Comparison of ENCODE assay signal across 23 cellular contexts in the genomic region with DNA sequence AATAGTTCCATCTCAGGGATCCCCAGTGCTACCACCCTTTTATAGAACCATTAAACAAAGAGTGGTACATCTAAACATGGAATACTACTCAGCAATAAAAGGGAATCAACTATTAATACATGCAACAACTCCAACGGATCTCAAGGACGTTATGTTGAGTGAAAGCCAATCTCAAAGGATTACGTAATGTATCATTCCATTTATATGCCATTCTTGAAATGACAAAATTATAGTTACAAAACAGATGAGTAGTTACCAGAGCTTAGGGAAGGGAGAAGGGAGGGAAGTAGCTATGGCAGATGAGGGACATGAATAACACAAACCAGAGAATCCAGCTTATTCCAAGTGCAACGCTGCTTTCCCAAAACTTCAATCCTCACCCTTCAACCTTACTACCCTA.
A peak's percentile ranks its signal among the peaks of the same experiment; 100 is the strongest.
DNase-seq lines count a peak whose midpoint lies in the region; ATAC-seq and TF ChIP-seq lines count a peak whose summit lies in the region.
"Had no signal": no experiment of that assay in that cellular context is flagged by ENCODE, and none has a peak within 500 bp of the region (broad histone marks: within the 10 kb centered on the region; RNA-seq: fewer than 3 reads in every experiment).

No MANE protein-coding gene starts in this region.

- H3K27ac Mint-ChIP-seq in brain, result peak overlapping the region in 3 of 5 experiments; percentile 67 to 85 (median 81)
- no peak overlapping the region for H3K27ac Mint-ChIP-seq in activated T-cell treated with anti-CD3 and anti-CD28 coated beads, Interleukin-2, amount 50 U/mL, for 24 hours
- H3K27ac Mint-ChIP-seq: activated CD4-positive, alpha-beta memory T cell treated with anti-CD3 and anti-CD28 coated beads for 36 hours had no signal

- H3K14ac ChIP-seq in IMR-90 (replicated peaks; ENCODE audit: low read depth, low read length), result no peak overlapping the region

- H3K9me3 ChIP-seq in IMR-90 (ENCODE audit: control insufficient read depth, insufficient read depth, low read length), result no peaks in the 10 kb centered on the region
- H3K9me3 ChIP-seq: MG63 had no signal

- no peak overlapping the region for H2BK5ac ChIP-seq in IMR-90 (ENCODE audit: low read depth, low read length, poor library complexity, severe bottlenecking)

- H2AFZ ChIP-seq in ACC112 (ENCODE audit: low read length, unreplicated experiment) (no peak overlapping the region), IMR-90 (replicated peaks; ENCODE audit: low read length, poor library complexity) (no peak overlapping the region)
- H2AFZ ChIP-seq: parathyroid adenoma had no signal

- no peak overlapping the region for H3K4me3 Mint-ChIP-seq in brain
- H3K4me3 Mint-ChIP-seq in activated T-cell treated with anti-CD3 and anti-CD28 coated beads, Interleukin-2, amount 50 U/mL, for 24 hours, result no peak overlapping the region
- H3K4me3 Mint-ChIP-seq: activated CD4-positive, alpha-beta memory T cell treated with anti-CD3 and anti-CD28 coated beads for 36 hours; CD14-positive monocyte; nephron progenitor cell had no signal

- no peaks in the 10 kb centered on the region for H3K79me2 ChIP-seq in ACC112 (ENCODE audit: control insufficient read depth, insufficient read depth, low read length, unreplicated experiment)
- H3K79me2 ChIP-seq: parathyroid adenoma had no signal

- H3K27ac ChIP-seq in ACC112 (ENCODE audit: low read depth, low read length) (peak overlapping the region; percentile 49), IMR-90 (ENCODE audit: insufficient read depth, low read length) (no peak overlapping the region)
- H3K27ac ChIP-seq: parathyroid adenoma had no signal

- no peak overlapping the region for H3K18ac ChIP-seq in IMR-90 (ENCODE audit: low read depth, low read length)

- intact Hi-C loops in IMR-90 (cut with micrococcal nuclease), result no loop called here

- H3K4ac ChIP-seq in IMR-90 (ENCODE audit: low read depth, low read length), result no peak overlapping the region

- POLR2A ChIA-PET in IMR-90 (lab: Charles Lee; ENCODE audit: unreplicated experiment), result no interaction called here

- H4K8ac ChIP-seq in IMR-90 (ENCODE audit: low read depth in 2 of 2, low read length in 2 of 2), result no peak overlapping the region

- H3K4me2 ChIP-seq in IMR-90 (ENCODE audit: low read depth, low read length), result no peak overlapping the region

- H3K23ac ChIP-seq in IMR-90 (ENCODE audit: low read depth, low read length), result no peak overlapping the region

- no peak overlapping the region for H3K9ac ChIP-seq in IMR-90 (ENCODE audit: low read depth, low read length)
- H3K9ac ChIP-seq: parathyroid adenoma had no signal

- DNase-seq in IMR-90 (no peak), iris pigment epithelial cell (ENCODE audit: low read depth) (peak; percentile 24), globus pallidus (ENCODE audit: low spot score) (no peak)
- DNase-seq in activated T-cell treated with anti-CD3 and anti-CD28 coated beads, Interleukin-2, amount 50 U/mL, for 24 hours, result no peak
- DNase-seq: activated CD4-positive, alpha-beta memory T cell treated with anti-CD3 and anti-CD28 coated beads for 36 hours; activated CD4-positive, CD25-positive, alpha-beta regulatory T cell treated with anti-CD3 and anti-CD28 coated beads, Interleukin-2, amount 50 U/mL, for 72 hours; activated CD8-positive, alpha-beta memory T cell treated with anti-CD3 and anti-CD28 coated beads, Interleukin-2, amount 50 U/mL, for 48 hours; anterior cingulate cortex; DMS79; MG63; NCI-H1436; NCI-H2081 treated with DMSO at 0.1 percent for 48 hours; nephron progenitor cell; stimulated activated CD4-positive, alpha-beta T cell treated with anti-CD3 and anti-CD28 coated beads, Interleukin-4, amount 100 ng/mL, for 4 hours; stimulated activated naive CD4-positive, alpha-beta T cell had no signal

- no peak overlapping the region for H4K91ac ChIP-seq in IMR-90 (ENCODE audit: insufficient read depth, low read depth, low read length)

- no peak overlapping the region for H4K5ac ChIP-seq in IMR-90 (ENCODE audit: low read depth, low read length)

- H4K20me1 ChIP-seq in IMR-90 (ENCODE audit: insufficient read depth, low read length), result no peaks in the 10 kb centered on the region

- TF ChIP-seq CTCF in IMR-90 (conservative IDR thresholded peaks at IDR 0.05; ENCODE audit: low read depth, low read length) (no peak), brain (conservative IDR thresholded peaks at IDR 0.05) (no peak)

- dilution Hi-C loops in IMR-90 (cut with HindIII; ENCODE audit: low sequenced_read_pairs, unreplicated experiment), result no loop called here

- no peaks in the 10 kb centered on the region for H3K36me3 Mint-ChIP-seq in brain
- H3K36me3 Mint-ChIP-seq in activated T-cell treated with anti-CD3 and anti-CD28 coated beads, Interleukin-2, amount 50 U/mL, for 24 hours (ENCODE audit: low read depth), result no peaks in the 10 kb centered on the region
- H3K36me3 Mint-ChIP-seq: activated CD4-positive, alpha-beta memory T cell treated with anti-CD3 and anti-CD28 coated beads for 36 hours; activated naive CD4-positive, alpha-beta T cell treated with anti-CD3 and anti-CD28 coated beads, Interleukin-2, amount 50 U/mL, for 72 hours; CD14-positive monocyte had no signal

- no peak overlapping the region for H2BK20ac ChIP-seq in IMR-90 (ENCODE audit: low read depth, low read length)

- no peak for ATAC-seq in IMR-90 (ENCODE audit: low read depth)
- ATAC-seq in GM21423 (IDR thresholded peaks at IDR 0.05; ENCODE audit: unreplicated experiment), result no peak
- no peak for ATAC-seq in GM18909 (IDR thresholded peaks at IDR 0.05; ENCODE audit: poor library complexity, unreplicated experiment)
- ATAC-seq: activated naive CD4-positive, alpha-beta T cell treated with anti-CD3 and anti-CD28 coated beads, Interleukin-2, amount 50 U/mL, for 72 hours had no signal

- no peak for TF ChIP-seq RAD21 in IMR-90 (IDR thresholded peaks at IDR 0.05; ENCODE audit: low read length)

- no peak overlapping the region for H2BK15ac ChIP-seq in IMR-90 (ENCODE audit: low read depth, low read length)

- H3K9me3 Mint-ChIP-seq in brain, result peaks cover 0 to 10% (median 3%) of the 10 kb centered on the region in 5 experiments
- no peaks in the 10 kb centered on the region for H3K9me3 Mint-ChIP-seq in activated T-cell treated with anti-CD3 and anti-CD28 coated beads, Interleukin-2, amount 50 U/mL, for 24 hours
- H3K9me3 Mint-ChIP-seq: activated CD4-positive, alpha-beta memory T cell treated with anti-CD3 and anti-CD28 coated beads for 36 hours; activated naive CD4-positive, alpha-beta T cell treated with anti-CD3 and anti-CD28 coated beads, Interleukin-2, amount 50 U/mL, for 72 hours had no signal

- H2AK5ac ChIP-seq in IMR-90 (ENCODE audit: low read depth, low read length), result no peak overlapping the region

- H3K27me3 ChIP-seq in ACC112 (ENCODE audit: insufficient read depth, low read length), result no peaks in the 10 kb centered on the region; the same call in 1 of the 2 replicates
- H3K27me3 ChIP-seq in IMR-90 (ENCODE audit: control insufficient read depth, insufficient read depth, low read length), result peaks cover 4% of the 10 kb centered on the region; the same call in 1 of the 2 replicates
- H3K27me3 ChIP-seq: MG63 had no signal

- H3K36me3 ChIP-seq in ACC112 (ENCODE audit: insufficient read depth, low read length), result no peaks in the 10 kb centered on the region
- no peaks in the 10 kb centered on the region for H3K36me3 ChIP-seq in IMR-90 (ENCODE audit: control insufficient read depth, insufficient read depth, low read length)
- H3K36me3 ChIP-seq: MG63 had no signal

- no peak for TF ChIP-seq POLR2A in IMR-90 (IDR thresholded peaks at IDR 0.05; ENCODE audit: low read depth, low read length)

- H3K4me1 ChIP-seq in ACC112 (ENCODE audit: control insufficient read depth, insufficient read depth, low read length, unreplicated experiment) (peaks cover 39% of the 10 kb centered on the region), IMR-90 (ENCODE audit: control insufficient read depth, insufficient read depth, low read length) (no peaks in the 10 kb centered on the region)
- H3K4me1 ChIP-seq: parathyroid adenoma had no signal

- peaks cover 4% of the 10 kb centered on the region for H3K27me3 Mint-ChIP-seq in brain
- peaks cover 5% of the 10 kb centered on the region for H3K27me3 Mint-ChIP-seq in activated T-cell treated with anti-CD3 and anti-CD28 coated beads, Interleukin-2, amount 50 U/mL, for 24 hours

- H3K56ac ChIP-seq in IMR-90 (ENCODE audit: extremely low read depth, insufficient read depth, low read length), result no peak overlapping the region

- no CpG with 5 or more reads among the region's 4 CpGs for WGBS in IMR-90 (ENCODE audit: extremely low coverage in 2 of 2, insufficient read length in 1 of 2), 2 experiments

- H3K4me1 Mint-ChIP-seq in brain, result peaks cover 42% of the 10 kb centered on the region
- peaks cover 5% of the 10 kb centered on the region for H3K4me1 Mint-ChIP-seq in activated T-cell treated with anti-CD3 and anti-CD28 coated beads, Interleukin-2, amount 50 U/mL, for 24 hours (ENCODE audit: low read depth)

- H3K9me1 ChIP-seq in IMR-90 (ENCODE audit: insufficient read depth, low read length), result no peaks in the 10 kb centered on the region

- H3K79me1 ChIP-seq in IMR-90 (ENCODE audit: low read depth in 1 of 2, low read length in 2 of 2), result no peaks in the 10 kb centered on the region

- in situ Hi-C loops in IMR-90 (cut with MboI; ENCODE audit: low sequenced_read_pairs), result no loop called here

- no peak overlapping the region for H2BK120ac ChIP-seq in IMR-90 (ENCODE audit: low read depth, low read length)

- CTCF ChIA-PET in IMR-90 (lab: Yijun Ruan, JAX), result no interaction called here

- H3K4me3 ChIP-seq in ACC112 (ENCODE audit: low read depth, low read length) (no peak overlapping the region), IMR-90 (ENCODE audit: insufficient read depth, low read depth, low read length) (no peak overlapping the region)
- H3K4me3 ChIP-seq: lung, MG63 had no signal

- H2AK9ac ChIP-seq in IMR-90 (replicated peaks; ENCODE audit: low read depth, low read length, poor library complexity), result no peak overlapping the region

- no TSS peak for BruUV-seq in IMR-90 (replicated peaks; lab: Mats Ljungman, UMichigan)

TF ChIP-seq in IMR-90, 13 proteins besides CTCF, POLR2A, EP300 and RAD21:
- TF ChIP-seq CEBPB (IDR thresholded peaks at IDR 0.05; ENCODE audit: low read depth, low read length) (peak; percentile 63), MXI1 (IDR thresholded peaks at IDR 0.05; ENCODE audit: borderline replicate concordance, low read depth, low read length) (no peak)
